Comparison of ENCODE assay signal across 24 cellular contexts in genomic region chr7:1380211-1380815, GRCh38.
DNase-seq lines count a peak whose midpoint lies in the region; ATAC-seq and TF ChIP-seq lines count a peak whose summit lies in the region.
"Had no signal": no experiment of that assay in that cellular context is flagged by ENCODE, and none has a peak within 500 bp of the region (broad histone marks: within the 10 kb centered on the region; RNA-seq: fewer than 3 reads in every experiment).

No MANE protein-coding gene starts in this region.

- no peaks in the 10 kb centered on the region for H3K4me1 ChIP-seq in left ventricle myocardium inferior
- no peaks in the 10 kb centered on the region for H3K4me1 ChIP-seq in upper lobe of right lung
- H3K4me1 ChIP-seq: A549, BE2C, Caco-2 had no signal

- TF ChIP-seq POLR2A in erythroblast (IDR thresholded peaks at IDR 0.05; ENCODE audit: low read length) = no peak

- H3K4me3 ChIP-seq in left ventricle myocardium inferior = no peak overlapping the region
- H3K4me3 ChIP-seq in H7 (ENCODE audit: insufficient read depth, low read depth, low read length) = no peak overlapping the region
- H3K4me3 ChIP-seq in upper lobe of right lung = no peak overlapping the region
- H3K4me3 ChIP-seq: A549, GM12878, GM23248 had no signal

- TF ChIP-seq CTCF in left ventricle myocardium inferior (IDR thresholded peaks at IDR 0.05; ENCODE audit: borderline replicate concordance) (no peak), upper lobe of right lung (IDR thresholded peaks at IDR 0.05) (no peak)
- TF ChIP-seq CTCF in CD4-positive, alpha-beta T cell (IDR thresholded peaks at IDR 0.05) = no peak

- no peak overlapping the region for H3K27ac Mint-ChIP-seq in CD4-positive, alpha-beta T cell
- H3K27ac Mint-ChIP-seq: CD8-positive, alpha-beta T cell; H9; HFFc6 had no signal

- H3K9me3 ChIP-seq in left ventricle myocardium inferior (replicated peaks) = no peaks in the 10 kb centered on the region
- no peaks in the 10 kb centered on the region for H3K9me3 ChIP-seq in upper lobe of right lung
- no peaks in the 10 kb centered on the region for H3K9me3 ChIP-seq in CD4-positive, alpha-beta T cell (ENCODE audit: control insufficient read depth, low read length)
- H3K9me3 ChIP-seq: A549, BE2C had no signal

- H3K4me1 Mint-ChIP-seq in CD4-positive, alpha-beta T cell (ENCODE audit: low read depth) = no peaks in the 10 kb centered on the region
- H3K4me1 Mint-ChIP-seq: H9 had no signal

- H3K27me3 ChIP-seq in left ventricle myocardium inferior (ENCODE audit: low read depth) (peaks cover 97% of the 10 kb centered on the region), H7 (ENCODE audit: control insufficient read depth, insufficient read depth, low read length) (no peaks in the 10 kb centered on the region), upper lobe of right lung (peaks cover 62% of the 10 kb centered on the region)
- H3K27me3 ChIP-seq in CD4-positive, alpha-beta T cell (ENCODE audit: control insufficient read depth, insufficient read depth, low read length) = peaks cover 29% of the 10 kb centered on the region

- ATAC-seq in Right ventricle myocardium inferior = no peak
- ATAC-seq in upper lobe of right lung = peak; percentile 8
- no peak for ATAC-seq in CD4-positive, alpha-beta T cell (ENCODE audit: poor library complexity)
- ATAC-seq: CD8-positive, alpha-beta T cell; GM12878; HCT116 had no signal

- H3K36me3 ChIP-seq in left ventricle myocardium inferior (no peaks in the 10 kb centered on the region), H7 (replicated peaks; ENCODE audit: control insufficient read depth, insufficient read depth, low read length) (no peaks in the 10 kb centered on the region), upper lobe of right lung (no peaks in the 10 kb centered on the region)
- H3K36me3 ChIP-seq: BE2C had no signal

- H3K9me3 Mint-ChIP-seq in CD4-positive, alpha-beta T cell = no peaks in the 10 kb centered on the region
- H3K9me3 Mint-ChIP-seq: CD8-positive, alpha-beta T cell; H9; HFFc6 had no signal

- DNase-seq in Right ventricle myocardium inferior (ENCODE audit: missing footprints) = peak; percentile 6
- DNase-seq in left ventricle myocardium inferior = no peak
- DNase-seq in H7 = peak; percentile 48
- DNase-seq in erythroblast (lab: John Stamatoyannopoulos, UW) = peak; percentile 17 to 23
- no peak for DNase-seq in upper lobe of right lung
- no peak for DNase-seq in NCI-H1694 treated with DMSO at 0.1 percent for 48 hours (lab: John Stamatoyannopoulos, UW)
- no peak for DNase-seq in CD4-positive, alpha-beta T cell
- DNase-seq in islet precursor cell = no peak
- DNase-seq: 8988T; ACHN; AML-193; BE2C; C1 segment of cervical spinal cord; Caco-2; CD8-positive, alpha-beta T cell; DMS153; DND-41; GDM1; GM23248; H9; HFFc6 had no signal

- CTCF ChIA-PET in CD4-positive, alpha-beta T cell (lab: Charles Lee) = no interaction called here

- H3K27ac ChIP-seq in left ventricle myocardium inferior (replicated peaks) = no peak overlapping the region
- no peak overlapping the region for H3K27ac ChIP-seq in upper lobe of right lung
- no peak overlapping the region for H3K27ac ChIP-seq in CD4-positive, alpha-beta T cell (ENCODE audit: low read depth, low read length)
- H3K27ac ChIP-seq: A549, GM23248 had no signal

- intact Hi-C loops in Right ventricle myocardium inferior (cut with DNase I) (no loop called here), left ventricle myocardium inferior (cut with micrococcal nuclease) (no loop called here), upper lobe of right lung (cut with DNase I) (no loop called here)
- intact Hi-C loops in CD4-positive, alpha-beta T cell (cut with DNase I, micrococcal nuclease) = no loop called here

- peaks cover 21% of the 10 kb centered on the region for H3K27me3 Mint-ChIP-seq in CD4-positive, alpha-beta T cell

- no peak overlapping the region for H3K4me3 Mint-ChIP-seq in CD4-positive, alpha-beta T cell
- H3K4me3 Mint-ChIP-seq: CD8-positive, alpha-beta T cell; H9; HFFc6 had no signal

- POLR2A ChIA-PET in CD4-positive, alpha-beta T cell (lab: Charles Lee) = no interaction called here

- H3K36me3 Mint-ChIP-seq in CD4-positive, alpha-beta T cell (ENCODE audit: low read depth) = no peaks in the 10 kb centered on the region
- H3K36me3 Mint-ChIP-seq: CD8-positive, alpha-beta T cell had no signal

Comparison
In these comparisons a context has a peak if more than half of its experiments do, and no peak if none do; other contexts are left out.
1. DNase-seq: peak in Right ventricle myocardium inferior (single experiment), H7 (single experiment) and erythroblast (2 of 2); none in left ventricle myocardium inferior (single experiment), upper lobe of right lung (single experiment), NCI-H1694 treated with DMSO at 0.1 percent for 48 hours (single experiment), CD4-positive, alpha-beta T cell (0 of 10) and islet precursor cell (single experiment).